Comparison of ENCODE assay signal across 27 cellular contexts in genomic region chr4:22778547-22779163, GRCh38.
"Had no signal": no experiment of that assay in that cellular context is flagged by ENCODE, and none has a peak within 500 bp of the region (broad histone marks: within the 10 kb centered on the region; RNA-seq: fewer than 3 reads in every experiment).

No MANE protein-coding gene starts in this region.

- H3K36me3 ChIP-seq: adrenal gland, colonic mucosa, esophagus squamous epithelium, heart right ventricle, left lung, suprapubic skin, transverse colon, uterus had no signal

- H3K9me3 ChIP-seq: adrenal gland, body of pancreas, colonic mucosa, esophagus squamous epithelium, suprapubic skin, transverse colon, uterus had no signal

- H3K4me1 Mint-ChIP-seq: activated B cell treated with CpG ODN at 0.5 μM for 24 hours; activated CD4-positive, alpha-beta T cell treated with anti-CD3 and anti-CD28 coated beads for 36 hours; activated naive CD8-positive, alpha-beta T cell treated with anti-CD3 and anti-CD28 coated beads for 36 hours; stimulated activated effector memory CD8-positive, alpha-beta T cell treated with anti-CD3 and anti-CD28 coated beads, Interleukin-12 subunit alpha, Interleukin-12 subunit beta, amount 100 ng/mL, for 72 hours; T-helper 17 cell had no signal

- H3K27ac Mint-ChIP-seq: activated B cell treated with CpG ODN at 0.5 μM for 24 hours; activated CD4-positive, alpha-beta T cell treated with anti-CD3 and anti-CD28 coated beads for 36 hours; activated naive CD4-positive, alpha-beta T cell treated with anti-CD3 and anti-CD28 coated beads for 36 hours; activated naive CD8-positive, alpha-beta T cell treated with anti-CD3 and anti-CD28 coated beads for 36 hours; activated T-cell treated with anti-CD3 and anti-CD28 coated beads, Interleukin-2, amount 50 U/mL, for 72 hours; nephron; stimulated activated effector memory CD8-positive, alpha-beta T cell treated with anti-CD3 and anti-CD28 coated beads, Interleukin-12 subunit alpha, Interleukin-12 subunit beta, amount 100 ng/mL, for 72 hours; T-helper 17 cell had no signal

- H3K4me3 ChIP-seq: adrenal gland, body of pancreas, colonic mucosa, esophagus squamous epithelium, heart right ventricle, left lung, skin epidermis, suprapubic skin, transverse colon, uterus had no signal

- H3K27me3 Mint-ChIP-seq: activated B cell treated with CpG ODN at 0.5 μM for 24 hours; activated CD4-positive, alpha-beta T cell treated with anti-CD3 and anti-CD28 coated beads for 36 hours; T-helper 17 cell had no signal

- H3K27me3 ChIP-seq: adrenal gland, body of pancreas, colonic mucosa, esophagus squamous epithelium, heart right ventricle, left lung, suprapubic skin, transverse colon, uterus had no signal

- ATAC-seq: activated CD4-positive, alpha-beta T cell treated with anti-CD3 and anti-CD28 coated beads for 36 hours; activated T-cell treated with anti-CD3 and anti-CD28 coated beads, Interleukin-2, amount 50 U/mL, for 72 hours; body of pancreas; heart right ventricle; left lung; sciatic nerve; stimulated activated effector memory CD8-positive, alpha-beta T cell treated with anti-CD3 and anti-CD28 coated beads, Interleukin-12 subunit alpha, Interleukin-12 subunit beta, amount 100 ng/mL, for 72 hours; T-helper 17 cell had no signal

- H3K27ac ChIP-seq: adrenal gland, body of pancreas, colonic mucosa, epithelial cell of prostate, esophagus squamous epithelium, heart right ventricle, left lung, skin epidermis, suprapubic skin, transverse colon, uterus had no signal

- H3K4me3 Mint-ChIP-seq: activated B cell treated with CpG ODN at 0.5 μM for 24 hours; activated CD4-positive, alpha-beta T cell treated with anti-CD3 and anti-CD28 coated beads for 36 hours; activated naive CD4-positive, alpha-beta T cell treated with anti-CD3 and anti-CD28 coated beads for 36 hours; activated naive CD8-positive, alpha-beta T cell treated with anti-CD3 and anti-CD28 coated beads for 36 hours; activated T-cell treated with anti-CD3 and anti-CD28 coated beads, Interleukin-2, amount 50 U/mL, for 72 hours; nephron; stimulated activated effector memory CD8-positive, alpha-beta T cell treated with anti-CD3 and anti-CD28 coated beads, Interleukin-12 subunit alpha, Interleukin-12 subunit beta, amount 100 ng/mL, for 72 hours; T-helper 17 cell had no signal

- DNase-seq: activated B cell treated with CpG ODN at 0.5 μM for 24 hours; activated CD4-positive, alpha-beta T cell treated with anti-CD3 and anti-CD28 coated beads for 36 hours; activated CD4-positive, alpha-beta T cell treated with anti-CD3 and anti-CD28 coated beads, Interleukin-2, amount 50 U/mL, for 4 hours; activated naive CD4-positive, alpha-beta T cell treated with anti-CD3 and anti-CD28 coated beads for 36 hours; activated naive CD8-positive, alpha-beta T cell treated with anti-CD3 and anti-CD28 coated beads for 36 hours; activated T-cell treated with anti-CD3 and anti-CD28 coated beads for 4 hours; activated T-cell treated with anti-CD3 and anti-CD28 coated beads, Interleukin-2, amount 50 U/mL, for 72 hours; adrenal gland; colonic mucosa; effector CD8-positive, alpha-beta T cell; esophagus squamous epithelium; foreskin melanocyte; heart right ventricle; kidney glomerular epithelial cell; mammary epithelial cell; stimulated activated CD4-positive, alpha-beta T cell treated with anti-CD3 and anti-CD28 coated beads, Interleukin-4, amount 100 ng/mL, for 24 hours; T-helper 17 cell; transverse colon; uterus had no signal

- H3K36me3 Mint-ChIP-seq: activated naive CD8-positive, alpha-beta T cell treated with anti-CD3 and anti-CD28 coated beads for 36 hours; stimulated activated effector memory CD8-positive, alpha-beta T cell treated with anti-CD3 and anti-CD28 coated beads, Interleukin-12 subunit alpha, Interleukin-12 subunit beta, amount 100 ng/mL, for 72 hours had no signal

- H3K4me1 ChIP-seq: adrenal gland, body of pancreas, colonic mucosa, esophagus squamous epithelium, heart right ventricle, left lung, suprapubic skin, transverse colon, uterus had no signal
